ENCODE assay signal across 8 cellular contexts in the genomic region with DNA sequence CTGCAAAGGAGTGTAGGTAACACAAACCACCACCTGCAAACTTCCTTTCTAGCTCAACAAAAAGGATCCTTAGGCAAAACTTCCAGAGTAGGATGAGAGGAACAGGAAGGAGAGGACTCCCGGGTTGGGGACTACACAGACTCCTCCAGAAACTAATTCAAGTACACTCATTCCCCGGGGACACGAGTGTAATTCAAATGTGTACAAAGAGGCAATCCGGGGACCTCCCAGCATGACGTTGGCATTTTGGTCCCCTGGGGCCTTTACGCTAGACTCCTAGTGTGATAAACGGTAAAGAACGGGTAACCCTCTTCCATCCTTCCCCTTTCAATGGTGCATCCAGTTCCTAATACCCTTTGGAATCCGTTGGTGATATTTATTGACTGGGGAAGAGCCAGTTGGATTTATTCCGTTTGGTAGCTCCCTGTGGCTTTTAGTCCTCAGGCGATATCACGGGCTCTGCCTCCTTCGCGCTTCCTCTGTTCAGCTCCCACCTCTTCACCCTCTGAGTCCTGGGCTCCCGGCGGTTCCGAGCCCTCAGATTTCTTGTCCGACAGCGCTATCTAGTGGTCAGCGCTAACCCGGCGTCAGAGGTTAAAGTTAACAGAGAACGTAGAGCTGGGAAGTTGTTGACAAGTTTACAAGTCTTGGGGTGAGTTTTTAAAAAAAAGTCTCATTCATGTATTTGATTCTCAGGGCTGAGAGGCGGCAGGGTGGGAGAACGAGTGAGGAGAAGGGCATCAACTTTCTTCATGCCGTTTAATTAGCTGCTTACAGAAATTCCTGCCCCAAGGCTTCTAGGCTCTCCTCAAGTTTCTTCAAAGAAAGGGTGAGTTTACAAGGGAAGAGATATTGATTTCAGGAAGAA. TPM values are rescaled to one million over a fixed set of nuclear protein-coding genes. Genes with fewer than 3 reads are reported as not detected.
DNase-seq lines count a peak whose midpoint lies in the region; ATAC-seq, FAIRE-seq and TF ChIP-seq lines count a peak whose summit lies in the region.

No MANE protein-coding gene starts in this region.

- H3K4me2 ChIP-seq in DOHH2 (ENCODE audit: low read length): no peak overlapping the region

- peak; percentile 87 for TF ChIP-seq CTCF in DOHH2 (IDR thresholded peaks at IDR 0.05; ENCODE audit: low read depth, low read length, poor library complexity, severe bottlenecking)
- TF ChIP-seq CTCF in fibroblast of villous mesenchyme (IDR thresholded peaks at IDR 0.05; ENCODE audit: insufficient read depth, low read depth, low read length): peak; percentile 93
- TF ChIP-seq CTCF in suprapubic skin (IDR thresholded peaks at IDR 0.05): peak; percentile 76

- H3K36me3 ChIP-seq in DOHH2 (ENCODE audit: control insufficient read depth, low read length) (no peaks in the 10 kb centered on the region), suprapubic skin (no peaks in the 10 kb centered on the region)

- peaks cover 66% of the 10 kb centered on the region for H3K27me3 Mint-ChIP-seq in activated T-helper 1 cell treated with anti-CD3 and anti-CD28 coated beads, Interleukin-12 subunit alpha, Interleukin-12 subunit beta, Interleukin-2, Interleukin-4 antibody, amounts not matched to agents 30 ng/mL and 10 ng/mL and 1 ng/mL, durations not matched to agents 14 hours and 24 hours and 36 hours (ENCODE audit: insufficient read depth)

- H3K4me1 ChIP-seq in DOHH2 (ENCODE audit: control insufficient read depth, low read length) (no peaks in the 10 kb centered on the region; the same call in 1 of the 2 replicates), suprapubic skin (peaks cover 54% of the 10 kb centered on the region)

- H3K9me2 ChIP-seq in DOHH2 (replicated peaks; ENCODE audit: control insufficient read depth, low read length): no peaks in the 10 kb centered on the region

- H3K4me1 Mint-ChIP-seq in activated T-helper 1 cell treated with anti-CD3 and anti-CD28 coated beads, Interleukin-12 subunit alpha, Interleukin-12 subunit beta, Interleukin-2, Interleukin-4 antibody, amounts not matched to agents 30 ng/mL and 10 ng/mL and 1 ng/mL, durations not matched to agents 14 hours and 24 hours and 36 hours (ENCODE audit: low read depth): peaks cover 59% of the 10 kb centered on the region

- peak overlapping the region; percentile 55 for H3K4me3 Mint-ChIP-seq in activated T-helper 1 cell treated with anti-CD3 and anti-CD28 coated beads, Interleukin-12 subunit alpha, Interleukin-12 subunit beta, Interleukin-2, Interleukin-4 antibody, amounts not matched to agents 30 ng/mL and 10 ng/mL and 1 ng/mL, durations not matched to agents 14 hours and 24 hours and 36 hours

- TF ChIP-seq EP300 in Ishikawa (IDR thresholded peaks at IDR 0.05; ENCODE audit: borderline replicate concordance) (no peak), suprapubic skin (IDR thresholded peaks at IDR 0.05) (no peak)

- H3K27ac ChIP-seq in DOHH2 (ENCODE audit: low read depth, low read length) (no peak overlapping the region), suprapubic skin (peak overlapping the region; percentile 89)

- intact Hi-C loops in activated T-helper 1 cell treated with anti-CD3 and anti-CD28 coated beads, Interleukin-12 subunit alpha, Interleukin-12 subunit beta, Interleukin-2, Interleukin-4 antibody, amounts not matched to agents 30 ng/mL and 10 ng/mL and 1 ng/mL, durations not matched to agents 14 hours and 24 hours and 36 hours (cut with micrococcal nuclease): loop anchor here (1.0 to 10.0 kb wide), 3 partner anchors 454 to 1238 kb away; no protein-coding TSS in a partner anchor

- H3K27ac Mint-ChIP-seq in activated T-helper 1 cell treated with anti-CD3 and anti-CD28 coated beads, Interleukin-12 subunit alpha, Interleukin-12 subunit beta, Interleukin-2, Interleukin-4 antibody, amounts not matched to agents 30 ng/mL and 10 ng/mL and 1 ng/mL, durations not matched to agents 14 hours and 24 hours and 36 hours: no peak overlapping the region

- H3K4me3 ChIP-seq in DOHH2 (ENCODE audit: low read length) (no peak overlapping the region), fibroblast of villous mesenchyme (ENCODE audit: low read depth, low read length) (no peak overlapping the region), suprapubic skin (peak overlapping the region; percentile 71)

- peaks cover 5% of the 10 kb centered on the region for H3K36me3 Mint-ChIP-seq in activated T-helper 1 cell treated with anti-CD3 and anti-CD28 coated beads, Interleukin-12 subunit alpha, Interleukin-12 subunit beta, Interleukin-2, Interleukin-4 antibody, amounts not matched to agents 30 ng/mL and 10 ng/mL and 1 ng/mL, durations not matched to agents 14 hours and 24 hours and 36 hours (ENCODE audit: low read depth)

- no peak for FAIRE-seq in RCC 7860 (lab: Jason Lieb, UNC)

- H3F3A ChIP-seq in DOHH2 (ENCODE audit: control insufficient read depth, insufficient read depth): no peaks in the 10 kb centered on the region

- TF ChIP-seq RAD21 in Ishikawa (IDR thresholded peaks at IDR 0.05; ENCODE audit: low read depth): peak; percentile 98

- TF ChIP-seq POLR2A in suprapubic skin (IDR thresholded peaks at IDR 0.05): no peak

- no peaks in the 10 kb centered on the region for H3K9me3 ChIP-seq in DOHH2 (ENCODE audit: control insufficient read depth, insufficient read depth, low read length)
- H3K9me3 ChIP-seq in suprapubic skin: no peaks in the 10 kb centered on the region

- WGBS in suprapubic skin: 1% methylated on average over 26 of the region's 26 CpGs

- H4K20me1 ChIP-seq in DOHH2 (ENCODE audit: control insufficient read depth, insufficient read depth, low read depth, low read length): no peaks in the 10 kb centered on the region

- peak; percentile 75 for ATAC-seq in GM21737 (IDR thresholded peaks at IDR 0.05; ENCODE audit: unreplicated experiment)

- DNase-seq in RCC 7860 (ENCODE audit: low spot score): peak; percentile 33
- DNase-seq in activated T-helper 1 cell treated with anti-CD3 and anti-CD28 coated beads, Interleukin-12 subunit alpha, Interleukin-12 subunit beta, Interleukin-2, Interleukin-4 antibody, amounts not matched to agents 30 ng/mL and 10 ng/mL and 1 ng/mL, durations not matched to agents 14 hours and 24 hours and 36 hours (ENCODE audit: low spot score): peak; percentile 71
- peak; percentile 86 for DNase-seq in fibroblast of villous mesenchyme (ENCODE audit: low read depth)
- DNase-seq in occipital lobe (lab: John Stamatoyannopoulos, UW): peak; percentile 77
- peak; percentile 91 to 93 for DNase-seq in suprapubic skin (ENCODE audit: low spot score in 2 of 2)

- H3K27me3 ChIP-seq in DOHH2 (ENCODE audit: control insufficient read depth, low read length): peaks cover 28% of the 10 kb centered on the region
- peaks cover 34% of the 10 kb centered on the region for H3K27me3 ChIP-seq in suprapubic skin

- no peaks in the 10 kb centered on the region for H3K79me2 ChIP-seq in DOHH2 (ENCODE audit: control insufficient read depth, low read length)

- no peaks in the 10 kb centered on the region for H3K9me3 Mint-ChIP-seq in activated T-helper 1 cell treated with anti-CD3 and anti-CD28 coated beads, Interleukin-12 subunit alpha, Interleukin-12 subunit beta, Interleukin-2, Interleukin-4 antibody, amounts not matched to agents 30 ng/mL and 10 ng/mL and 1 ng/mL, durations not matched to agents 14 hours and 24 hours and 36 hours

TF ChIP-seq in Ishikawa, 13 proteins besides CTCF, POLR2A, EP300 and RAD21:
- TF ChIP-seq, protein P1, sequence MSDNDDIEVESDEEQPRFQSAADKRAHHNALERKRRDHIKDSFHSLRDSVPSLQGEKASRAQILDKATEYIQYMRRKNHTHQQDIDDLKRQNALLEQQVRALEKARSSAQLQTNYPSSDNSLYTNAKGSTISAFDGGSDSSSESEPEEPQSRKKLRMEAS (IDR thresholded peaks at IDR 0.05): 0 out of 2 replicates have a peak, but pooled peaks have one; percentile 15
- TF ChIP-seq ZBTB7A (IDR thresholded peaks at IDR 0.05; ENCODE audit: low read depth): no peak

RNA-seq across cellular contexts. Expression of a gene that starts 2.9 kb away (rescaled TPM):
- total RNA-seq in activated T-helper 1 cell treated with anti-CD3 and anti-CD28 coated beads, Interleukin-12 subunit alpha, Interleukin-12 subunit beta, Interleukin-2, Interleukin-4 antibody, amounts not matched to agents 30 ng/mL and 10 ng/mL and 1 ng/mL, durations not matched to agents 14 hours and 24 hours and 36 hours: 0.03 TPM in 1 of 2 replicates, not detected in the other
- total RNA-seq in fibroblast of villous mesenchyme (1,107 and 1,335 TPM in 2 replicates), occipital lobe (36.2 TPM), suprapubic skin (10 to 100 TPM; 41.2 to 47.2 (median 44.1) TPM)

RNA-seq across cellular contexts. Expression of a gene that starts 34.8 kb away (rescaled TPM):
- 495 and 497 TPM in 2 replicates for total RNA-seq in activated T-helper 1 cell treated with anti-CD3 and anti-CD28 coated beads, Interleukin-12 subunit alpha, Interleukin-12 subunit beta, Interleukin-2, Interleukin-4 antibody, amounts not matched to agents 30 ng/mL and 10 ng/mL and 1 ng/mL, durations not matched to agents 14 hours and 24 hours and 36 hours
- total RNA-seq in fibroblast of villous mesenchyme (114 and 120 TPM in 2 replicates), occipital lobe (129 TPM), suprapubic skin (100 to 1,000 TPM; 110 to 303 (median 209) TPM)

Comparison
In these comparisons a context has a peak if more than half of its experiments do, and no peak if none do; other contexts are left out.
1. DNase-seq: peak in every context shown above with its lines; median percentile 92 in suprapubic skin; 86 in fibroblast of villous mesenchyme; 77 in occipital lobe; 71 in activated T-helper 1 cell treated with anti-CD3 and anti-CD28 coated beads, Interleukin-12 subunit alpha, Interleukin-12 subunit beta, Interleukin-2, Interleukin-4 antibody, amounts not matched to agents 30 ng/mL and 10 ng/mL and 1 ng/mL, durations not matched to agents 14 hours and 24 hours and 36 hours; 33 in RCC 7860.
2. RNA of a gene that starts 2.9 kb away (total RNA-seq): 1,107 to 1,335 TPM in fibroblast of villous mesenchyme, 41.2 to 47.2 TPM in suprapubic skin and 36.2 TPM in occipital lobe (single experiment); 0.03 TPM in activated T-helper 1 cell treated with anti-CD3 and anti-CD28 coated beads, Interleukin-12 subunit alpha, Interleukin-12 subunit beta, Interleukin-2, Interleukin-4 antibody, amounts not matched to agents 30 ng/mL and 10 ng/mL and 1 ng/mL, durations not matched to agents 14 hours and 24 hours and 36 hours; every median in the first group is over 10 times any median in the second.
3. Peak in every context shown above with its lines, with median percentiles within 50 percentile points of each other: CTCF ChIP-seq.